ENCODE assay signal across 16 cellular contexts in genomic region chr2:127853667-127854066, GRCh38. TPM values are rescaled to one million over a fixed set of nuclear protein-coding genes. Genes with fewer than 3 reads are reported as not detected.
A peak's percentile ranks its signal among the peaks of the same experiment; 100 is the strongest.
DNase-seq lines count a peak whose midpoint lies in the region; ATAC-seq and TF ChIP-seq lines count a peak whose summit lies in the region.
"Had no signal": no experiment of that assay in that cellular context is flagged by ENCODE, and none has a peak within 500 bp of the region (broad histone marks: within the 10 kb centered on the region; RNA-seq: fewer than 3 reads in every experiment).

No MANE protein-coding gene starts in this region.

- dilution Hi-C loops in mammary epithelial cell (cut with HindIII; ENCODE audit: low sequenced_read_pairs), result no loop called here

- H3K9me3 ChIP-seq in mammary epithelial cell (replicated peaks; ENCODE audit: insufficient read depth, low read length), result no peaks in the 10 kb centered on the region
- H3K9me3 ChIP-seq in T-helper 17 cell (ENCODE audit: control insufficient read depth, low read length, poor library complexity, severe bottlenecking), result no peaks in the 10 kb centered on the region
- H3K9me3 ChIP-seq: left ventricle myocardium inferior, pancreas had no signal

- BruUV-seq in mammary epithelial cell (replicated peaks; lab: Mats Ljungman, UMichigan), result no TSS peak
- no TSS peak for BruUV-seq in MCF 10A (replicated peaks; lab: Mats Ljungman, UMichigan)

- H3K4me1 Mint-ChIP-seq in MCF 10A (ENCODE audit: insufficient read depth, unreplicated experiment) (peaks cover 16% of the 10 kb centered on the region), T-helper 17 cell (peaks cover 24% of the 10 kb centered on the region)
- H3K4me1 Mint-ChIP-seq in stimulated activated naive B cell treated with anti-CD40 and anti-IgM and Interleukin-4, amounts not matched to agents 10 μg/mL and 1 μg/mL and 100 μg/mL, for 72 hours, result peaks cover 11 to 35% of the 10 kb centered on the region in 2 donors

- H4K20me1 ChIP-seq in mammary epithelial cell (ENCODE audit: insufficient read depth, low read length), result no peaks in the 10 kb centered on the region

- H3K27ac Mint-ChIP-seq in MCF 10A (ENCODE audit: low read depth, unreplicated experiment) (no peak overlapping the region), T-helper 17 cell (peak overlapping the region; percentile 88)
- H3K27ac Mint-ChIP-seq in stimulated activated naive B cell treated with anti-CD40 and anti-IgM and Interleukin-4, amounts not matched to agents 10 μg/mL and 1 μg/mL and 100 μg/mL, for 72 hours, result peak overlapping the region; percentile 78
- H3K27ac Mint-ChIP-seq: activated B cell treated with CpG ODN at 0.5 μM for 24 hours had no signal

- CTCF ChIA-PET in mammary epithelial cell (lab: Charles Lee; ENCODE audit: low non-redundant PET), result no interaction called here
- CTCF ChIA-PET in MCF 10A (lab: Yijun Ruan, JAX), result interaction anchor here (0.6 kb wide), 1 partner anchor 53 kb away, joined by 3 read pairs; no protein-coding TSS in a partner anchor

- H3K4me3 Mint-ChIP-seq in MCF 10A (ENCODE audit: unreplicated experiment) (no peak overlapping the region), T-helper 17 cell (no peak overlapping the region)
- no peak overlapping the region for H3K4me3 Mint-ChIP-seq in stimulated activated naive B cell treated with anti-CD40 and anti-IgM and Interleukin-4, amounts not matched to agents 10 μg/mL and 1 μg/mL and 100 μg/mL, for 72 hours
- H3K4me3 Mint-ChIP-seq: activated B cell treated with CpG ODN at 0.5 μM for 24 hours had no signal

- no peaks in the 10 kb centered on the region for H3K27me3 Mint-ChIP-seq in MCF 10A (ENCODE audit: insufficient read depth, unreplicated experiment)
- no peaks in the 10 kb centered on the region for H3K27me3 Mint-ChIP-seq in T-helper 17 cell
- H3K27me3 Mint-ChIP-seq in stimulated activated naive B cell treated with anti-CD40 and anti-IgM and Interleukin-4, amounts not matched to agents 10 μg/mL and 1 μg/mL and 100 μg/mL, for 72 hours, result no peaks in the 10 kb centered on the region
- H3K27me3 Mint-ChIP-seq: activated B cell treated with CpG ODN at 0.5 μM for 24 hours had no signal

- no peaks in the 10 kb centered on the region for H3K27me3 ChIP-seq in mammary epithelial cell (ENCODE audit: insufficient read depth, low read length)
- H3K27me3 ChIP-seq: pancreas had no signal

- no peak overlapping the region for H2AFZ ChIP-seq in mammary epithelial cell (ENCODE audit: low read depth, low read length)

- ATAC-seq in T-helper 17 cell (no peak), Right ventricle myocardium inferior (no peak), HG03039 (IDR thresholded peaks at IDR 0.05; ENCODE audit: unreplicated experiment) (no peak)
- no peak for ATAC-seq in stimulated activated naive B cell treated with anti-CD40 and anti-IgM and Interleukin-4, amounts not matched to agents 10 μg/mL and 1 μg/mL and 100 μg/mL, for 72 hours (replicated peaks)
- ATAC-seq: HCT116, pancreas had no signal

- 63% methylated on average over 4 of the region's 4 CpGs for WGBS in mammary epithelial cell (ENCODE audit: low coverage, missing lambda C conversion rate)

- H3K9me3 Mint-ChIP-seq in MCF 10A (ENCODE audit: unreplicated experiment), result no peaks in the 10 kb centered on the region
- no peaks in the 10 kb centered on the region for H3K9me3 Mint-ChIP-seq in stimulated activated naive B cell treated with anti-CD40 and anti-IgM and Interleukin-4, amounts not matched to agents 10 μg/mL and 1 μg/mL and 100 μg/mL, for 72 hours
- H3K9me3 Mint-ChIP-seq: activated B cell treated with CpG ODN at 0.5 μM for 24 hours had no signal

- DNase-seq in mammary epithelial cell (peak; percentile 70), MCF 10A (ENCODE audit: unreplicated experiment) (no peak), T-helper 17 cell (no peak), choroid plexus epithelial cell (ENCODE audit: low read depth) (peak; percentile 38), SW 1271 (lab: John Stamatoyannopoulos, UW) (no peak), Right ventricle myocardium inferior (ENCODE audit: missing footprints) (no peak)
- no peak for DNase-seq in stimulated activated naive B cell treated with anti-CD40 and anti-IgM and Interleukin-4, amounts not matched to agents 10 μg/mL and 1 μg/mL and 100 μg/mL, for 72 hours
- DNase-seq: activated B cell treated with CpG ODN at 0.5 μM for 24 hours; amniotic stem cell; Karpas-422; left ventricle myocardium inferior; NCI-H1694; pancreas; stimulated activated CD4-positive, alpha-beta T cell treated with anti-CD3 and anti-CD28 coated beads, Interleukin-2, amount 100 ng/mL, for 24 hours had no signal

- H3K79me2 ChIP-seq in mammary epithelial cell (ENCODE audit: insufficient read depth, low read length), result peaks cover 76% of the 10 kb centered on the region

- peaks cover 9% of the 10 kb centered on the region for H3K36me3 ChIP-seq in mammary epithelial cell (ENCODE audit: insufficient read depth, low read length)

- in situ Hi-C loops in mammary epithelial cell (cut with MboI; ENCODE audit: low sequenced_read_pairs in 2 of 2), result no loop called here

- no peak overlapping the region for H3K9ac ChIP-seq in mammary epithelial cell (ENCODE audit: insufficient read depth, low read length)

- H3K36me3 Mint-ChIP-seq in MCF 10A (ENCODE audit: insufficient read depth, unreplicated experiment) (peaks cover 50% of the 10 kb centered on the region), T-helper 17 cell (ENCODE audit: low read depth) (no peaks in the 10 kb centered on the region)
- peaks cover 28 to 40% of the 10 kb centered on the region in 2 donors for H3K36me3 Mint-ChIP-seq in stimulated activated naive B cell treated with anti-CD40 and anti-IgM and Interleukin-4, amounts not matched to agents 10 μg/mL and 1 μg/mL and 100 μg/mL, for 72 hours

- peaks cover 6% of the 10 kb centered on the region for H3K4me1 ChIP-seq in mammary epithelial cell (ENCODE audit: insufficient read depth, low read length)

- no peak overlapping the region for H3K27ac ChIP-seq in mammary epithelial cell (ENCODE audit: insufficient read depth, low read depth, low read length)
- H3K27ac ChIP-seq: left ventricle myocardium inferior, pancreas had no signal

- POLR2A ChIA-PET in MCF 10A (lab: Yijun Ruan, JAX), result interaction anchor here (0.7 to 1.1 kb wide), 2 partner anchors 23 to 42 kb away, joined by 4 to 5 read pairs; partner anchors contain the start of gene WDR33

- H3K4me3 ChIP-seq in mammary epithelial cell (replicated peaks in 1 of 3; ENCODE audit: insufficient read depth in 1 of 3, low read depth in 2 of 3, low read length in 3 of 3), result no peak overlapping the region
- no peak overlapping the region for H3K4me3 ChIP-seq in choroid plexus epithelial cell (ENCODE audit: low read depth, low read length)
- H3K4me3 ChIP-seq: left ventricle myocardium inferior, pancreas had no signal

- H3K4me2 ChIP-seq in mammary epithelial cell (ENCODE audit: insufficient read depth, low read depth, low read length), result no peak overlapping the region

- no peak for TF ChIP-seq CTCF in mammary epithelial cell (conservative IDR thresholded peaks at IDR 0.05 in 1 of 2, IDR thresholded peaks at IDR 0.05 in 1 of 2; ENCODE audit: extremely low read depth in 1 of 2, insufficient read depth in 1 of 2, low read depth in 1 of 2, low read length in 2 of 2)
- TF ChIP-seq CTCF in MCF 10A (IDR thresholded peaks at IDR 0.05; ENCODE audit: unreplicated experiment), result no peak
- no peak for TF ChIP-seq CTCF in choroid plexus epithelial cell (conservative IDR thresholded peaks at IDR 0.05; ENCODE audit: low read depth, low read length)

- intact Hi-C loops in mammary epithelial cell (cut with micrococcal nuclease) (loop anchor here (10.0 kb wide), 1 partner anchor 451 kb away; no protein-coding TSS in a partner anchor), MCF 10A (cut with micrococcal nuclease) (no loop called here), Right ventricle myocardium inferior (cut with DNase I) (no loop called here)

RNA-seq across cellular contexts. Expression of gene POLR2D, which starts 4.3 kb away (rescaled TPM):
- total RNA-seq in mammary epithelial cell (10 to 100 TPM; 13.8 to 33.7 TPM), MCF 10A (2022) (31.0 and 34.3 TPM in 2 replicates), T-helper 17 cell (10 to 100 TPM; 19.6 to 29.7 TPM), Right ventricle myocardium inferior (23.8 TPM)
- 23.1 TPM for polyA plus RNA-seq in mammary epithelial cell
- polyA minus RNA-seq in mammary epithelial cell, result 77.2 TPM

RNA-seq across cellular contexts. Expression of gene AMMECR1L, which starts 32.1 kb away (rescaled TPM):
- 10 to 100 TPM; 23.8 to 29.8 TPM for total RNA-seq in mammary epithelial cell
- polyA plus RNA-seq in mammary epithelial cell, result 17.8 TPM
- polyA minus RNA-seq in mammary epithelial cell, result 23.3 TPM
- total RNA-seq in MCF 10A (2022), result 31.1 and 32.6 TPM in 2 replicates
- 10 to 100 TPM; 15.6 to 17.0 TPM for total RNA-seq in T-helper 17 cell
- total RNA-seq in Right ventricle myocardium inferior, result 10.5 TPM

RNA-seq across cellular contexts. Expression of gene WDR33, which starts 42.7 kb away (rescaled TPM):
- total RNA-seq in mammary epithelial cell, result 10 to 100 TPM; 31.5 to 43.7 TPM
- polyA plus RNA-seq in mammary epithelial cell, result 21.4 TPM
- 35.2 TPM for polyA minus RNA-seq in mammary epithelial cell
- total RNA-seq in MCF 10A (2022), result 46.7 and 50.0 TPM in 2 replicates
- 10 to 100 TPM; 55.2 to 61.8 TPM for total RNA-seq in T-helper 17 cell
- total RNA-seq in Right ventricle myocardium inferior, result 42.7 TPM

Comparison
In these comparisons a context has a peak if more than half of its experiments do, and no peak if none do; other contexts are left out.
1. DNase-seq: peak in mammary epithelial cell (single experiment) and choroid plexus epithelial cell (single experiment); none in MCF 10A (single experiment), T-helper 17 cell (0 of 3), stimulated activated naive B cell treated with anti-CD40 and anti-IgM and Interleukin-4, amounts not matched to agents 10 μg/mL and 1 μg/mL and 100 μg/mL, for 72 hours (single experiment), SW 1271 (0 of 2) and Right ventricle myocardium inferior (single experiment).